In genomic region chr13:81658598-81659370, GRCh38 we compare ENCODE assay signal across 2 cellular contexts.
TF ChIP-seq lines count a peak whose summit lies in the region.

No MANE protein-coding gene starts in this region.

TF ChIP-seq in HepG2, 621 proteins besides CTCF, POLR2A, EP300 and RAD21 (continues in another document):
- TF ChIP-seq ZNF18 (CRISPR knock-in tag; IDR thresholded peaks at IDR 0.05; ENCODE audit: insufficient replicate concordance) (no peak), LCORL (IDR thresholded peaks at IDR 0.05) (no peak), LCORL (CRISPR knock-in tag; IDR thresholded peaks at IDR 0.05) (no peak), ZNF12 (CRISPR knock-in tag; IDR thresholded peaks at IDR 0.05) (no peak), ZNF775 (CRISPR knock-in tag; IDR thresholded peaks at IDR 0.05; ENCODE audit: borderline replicate concordance) (no peak), BORCS8-MEF2B (CRISPR knock-in tag; IDR thresholded peaks at IDR 0.05) (no peak), SOX13 (IDR thresholded peaks at IDR 0.05) (no peak), SOX13 (CRISPR knock-in tag; conservative IDR thresholded peaks at IDR 0.05 in 1 of 2, IDR thresholded peaks at IDR 0.05 in 1 of 2) (no peak), MAFG (CRISPR knock-in tag; IDR thresholded peaks at IDR 0.05) (no peak), DBP (CRISPR knock-in tag; IDR thresholded peaks at IDR 0.05; ENCODE audit: not compliant biosample characterization) (no peak), ZNF850 (CRISPR knock-in tag; conservative IDR thresholded peaks at IDR 0.05) (no peak), TRAFD1 (CRISPR knock-in tag; IDR thresholded peaks at IDR 0.05; ENCODE audit: borderline replicate concordance) (no peak), MTA3 (CRISPR knock-in tag; IDR thresholded peaks at IDR 0.05) (no peak), DPF2 (CRISPR knock-in tag; IDR thresholded peaks at IDR 0.05; ENCODE audit: borderline replicate concordance, low read depth) (no peak), KDM4B (CRISPR knock-in tag; IDR thresholded peaks at IDR 0.05) (no peak), CREB1 (IDR thresholded peaks at IDR 0.05) (0 out of 2 replicates have a peak, but pooled peaks have one; percentile 26), CREB1 (CRISPR knock-in tag; IDR thresholded peaks at IDR 0.05) (no peak), PLRG1 (conservative IDR thresholded peaks at IDR 0.05) (no peak), ATF7 (IDR thresholded peaks at IDR 0.05) (peak; percentile 72), ATF7 (CRISPR knock-in tag; IDR thresholded peaks at IDR 0.05) (no peak), GLMP (CRISPR knock-in tag; IDR thresholded peaks at IDR 0.05; ENCODE audit: borderline replicate concordance) (no peak), MAFK (conservative IDR thresholded peaks at IDR 0.05 in 1 of 2, IDR thresholded peaks at IDR 0.05 in 1 of 2; ENCODE audit: low read length in 2 of 2) (peak; percentile 81 to 90), MIXL1 (CRISPR knock-in tag; IDR thresholded peaks at IDR 0.05) (no peak), LRRFIP1 (CRISPR knock-in tag; conservative IDR thresholded peaks at IDR 0.05) (no peak), KAT2B (IDR thresholded peaks at IDR 0.05; ENCODE audit: borderline replicate concordance, low read depth, low read length) (no peak), MAFF (IDR thresholded peaks at IDR 0.05; ENCODE audit: low read depth, low read length) (peak; percentile 89), ZNF451 (CRISPR knock-in tag; IDR thresholded peaks at IDR 0.05) (no peak), CEBPG (CRISPR knock-in tag; IDR thresholded peaks at IDR 0.05) (no peak), SOX5 (CRISPR knock-in tag; IDR thresholded peaks at IDR 0.05; ENCODE audit: borderline replicate concordance) (no peak), HOXA3 (CRISPR knock-in tag; IDR thresholded peaks at IDR 0.05) (no peak)

TF ChIP-seq in H1, 55 proteins besides CTCF, POLR2A, EP300 and RAD21:
- no peak for TF ChIP-seq TAF7 (optimal IDR thresholded peaks at IDR 0.05; ENCODE audit: borderline replicate concordance, low read depth, low read length)
- no peak for TF ChIP-seq E2F6 (IDR thresholded peaks at IDR 0.05)
- TF ChIP-seq CTBP2 (IDR thresholded peaks at IDR 0.05; ENCODE audit: borderline replicate concordance, insufficient read depth, insufficient read length, low read length), result no peak
- no peak for TF ChIP-seq RXRA (IDR thresholded peaks at IDR 0.05; ENCODE audit: insufficient read depth, low read depth, low read length)
- no peak for TF ChIP-seq EGR1 (IDR thresholded peaks at IDR 0.05; ENCODE audit: borderline replicate concordance, low read depth, low read length)
- TF ChIP-seq CBX8 (IDR thresholded peaks at IDR 0.05; ENCODE audit: borderline replicate concordance, low read depth, low read length), result no peak
- TF ChIP-seq KDM4A (IDR thresholded peaks at IDR 0.05; ENCODE audit: low read depth, low read length, severe bottlenecking), result no peak
- no peak for TF ChIP-seq BRCA1 (IDR thresholded peaks at IDR 0.05; ENCODE audit: low read depth, low read length)
- TF ChIP-seq CEBPB (IDR thresholded peaks at IDR 0.05; ENCODE audit: low read depth, low read length), result no peak
- TF ChIP-seq SIN3A (conservative IDR thresholded peaks at IDR 0.05 in 1 of 2, IDR thresholded peaks at IDR 0.05 in 1 of 2; ENCODE audit: low read depth in 1 of 2, low read length in 2 of 2), result no peak
- no peak for TF ChIP-seq ASH2L (IDR thresholded peaks at IDR 0.05; ENCODE audit: low read length)
- TF ChIP-seq CREB1 (IDR thresholded peaks at IDR 0.05), result 0 out of 2 replicates have a peak, but pooled peaks have one; percentile 21
- peak; percentile 40; the same call in 1 of the 2 replicates for TF ChIP-seq MAX (IDR thresholded peaks at IDR 0.05)
